Comparison of ENCODE assay signal across 1 cellular context in genomic region chr2:148660999-148661398, GRCh38.
TF ChIP-seq lines count a peak whose summit lies in the region.

No MANE protein-coding gene starts in this region.

TF ChIP-seq in K562, 482 proteins besides CTCF, POLR2A, EP300 and RAD21 (continued from another document):
- TF ChIP-seq, protein P1, sequence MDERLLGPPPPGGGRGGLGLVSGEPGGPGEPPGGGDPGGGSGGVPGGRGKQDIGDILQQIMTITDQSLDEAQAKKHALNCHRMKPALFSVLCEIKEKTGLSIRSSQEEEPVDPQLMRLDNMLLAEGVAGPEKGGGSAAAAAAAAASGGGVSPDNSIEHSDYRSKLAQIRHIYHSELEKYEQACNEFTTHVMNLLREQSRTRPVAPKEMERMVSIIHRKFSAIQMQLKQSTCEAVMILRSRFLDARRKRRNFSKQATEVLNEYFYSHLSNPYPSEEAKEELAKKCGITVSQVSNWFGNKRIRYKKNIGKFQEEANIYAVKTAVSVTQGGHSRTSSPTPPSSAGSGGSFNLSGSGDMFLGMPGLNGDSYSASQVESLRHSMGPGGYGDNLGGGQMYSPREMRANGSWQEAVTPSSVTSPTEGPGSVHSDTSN (CRISPR knock-in tag; IDR thresholded peaks at IDR 0.05; ENCODE audit: low read depth): no peak
- TF ChIP-seq, protein P1 (tag; conservative IDR thresholded peaks at IDR 0.05; ENCODE audit: low read depth): peak; percentile 69
